9 cellular contexts compared by ENCODE assay signal in genomic region chr1:243505986-243506689, GRCh38.
DNase-seq lines count a peak whose midpoint lies in the region; ATAC-seq and TF ChIP-seq lines count a peak whose summit lies in the region.
"Had no signal": no experiment of that assay in that cellular context is flagged by ENCODE, and none has a peak within 500 bp of the region (broad histone marks: within the 10 kb centered on the region; RNA-seq: fewer than 3 reads in every experiment).

No MANE protein-coding gene starts in this region.

- H3K9me3 Mint-ChIP-seq in activated naive CD8-positive, alpha-beta T cell treated with anti-CD3 and anti-CD28 coated beads, Interleukin-2, amount 50 U/mL, for 24 hours, result no peaks in the 10 kb centered on the region
- H3K9me3 Mint-ChIP-seq in activated naive CD8-positive, alpha-beta T cell treated with anti-CD3 and anti-CD28 coated beads for 36 hours, result no peaks in the 10 kb centered on the region
- H3K9me3 Mint-ChIP-seq in endodermal cell, result no peaks in the 10 kb centered on the region

- no TSS peak for BruUV-seq in OCI-LY7 (replicated peaks; lab: Mats Ljungman, UMichigan)

- intact Hi-C loops in testis (cut with DNase I; ENCODE audit: low total_unique reads) (no loop called here), lower leg skin (cut with DNase I; ENCODE audit: low total_unique reads) (no loop called here), OCI-LY7 (cut with micrococcal nuclease; ENCODE audit: unreplicated experiment) (no loop called here), ascending aorta (cut with DNase I) (no loop called here)

- peak overlapping the region; percentile 52 for H3K27ac ChIP-seq in endodermal cell (ENCODE audit: low read depth, low read length)
- H3K27ac ChIP-seq in testis, result no peak overlapping the region
- H3K27ac ChIP-seq in OCI-LY7 (ENCODE audit: low read depth, low read length, poor library complexity, severe bottlenecking), result no peak overlapping the region
- no peak overlapping the region for H3K27ac ChIP-seq in ascending aorta

- peaks cover 35% of the 10 kb centered on the region for H3K4me1 Mint-ChIP-seq in activated naive CD8-positive, alpha-beta T cell treated with anti-CD3 and anti-CD28 coated beads, Interleukin-2, amount 50 U/mL, for 24 hours
- peaks cover 22% of the 10 kb centered on the region for H3K4me1 Mint-ChIP-seq in activated naive CD8-positive, alpha-beta T cell treated with anti-CD3 and anti-CD28 coated beads for 36 hours
- H3K4me1 Mint-ChIP-seq in endodermal cell, result peaks cover 23% of the 10 kb centered on the region

- H3K9me3 ChIP-seq in endodermal cell (ENCODE audit: control insufficient read depth, low read length) (no peaks in the 10 kb centered on the region), testis (no peaks in the 10 kb centered on the region), OCI-LY7 (ENCODE audit: low read length) (no peaks in the 10 kb centered on the region), ascending aorta (no peaks in the 10 kb centered on the region)
- H3K9me3 ChIP-seq: left lung had no signal

- no peak for DNase-seq in activated naive CD8-positive, alpha-beta T cell treated with anti-CD3 and anti-CD28 coated beads, Interleukin-2, amount 50 U/mL, for 24 hours
- no peak for DNase-seq in activated naive CD8-positive, alpha-beta T cell treated with anti-CD3 and anti-CD28 coated beads for 36 hours
- DNase-seq in endodermal cell, result peak; percentile 40
- DNase-seq in testis, result peak; percentile 61
- DNase-seq in lower leg skin (ENCODE audit: low spot score in 2 of 2), result no peak
- DNase-seq in OCI-LY7 (ENCODE audit: low spot score), result no peak
- no peak for DNase-seq in ascending aorta (ENCODE audit: low spot score in 2 of 2)
- DNase-seq: left lung had no signal

- CTCF ChIA-PET in OCI-LY7 (lab: Charles Lee; ENCODE audit: unreplicated experiment), result no interaction called here

- no peaks in the 10 kb centered on the region for H3K36me3 ChIP-seq in endodermal cell (ENCODE audit: control insufficient read depth, insufficient read depth, low read length)
- H3K36me3 ChIP-seq in testis (ENCODE audit: low read depth, missing control alignments), result no peaks in the 10 kb centered on the region
- no peaks in the 10 kb centered on the region for H3K36me3 ChIP-seq in OCI-LY7 (ENCODE audit: insufficient read depth, low read length)
- peaks cover 17 to 51% of the 10 kb centered on the region in 2 donors for H3K36me3 ChIP-seq in ascending aorta
- H3K36me3 ChIP-seq: left lung had no signal

- no peak overlapping the region for H3K4me2 ChIP-seq in OCI-LY7 (ENCODE audit: low read length)

- H3K27me3 ChIP-seq in endodermal cell (ENCODE audit: control insufficient read depth, insufficient read depth, low read length, poor library complexity, severe bottlenecking) (no peaks in the 10 kb centered on the region), testis (no peaks in the 10 kb centered on the region), ascending aorta (no peaks in the 10 kb centered on the region)
- H3K27me3 ChIP-seq: left lung had no signal

- H3K4me1 ChIP-seq in endodermal cell (ENCODE audit: control insufficient read depth, insufficient read depth, low read length) (no peaks in the 10 kb centered on the region), testis (no peaks in the 10 kb centered on the region), OCI-LY7 (ENCODE audit: insufficient read depth, low read length, poor library complexity, severe bottlenecking) (no peaks in the 10 kb centered on the region), ascending aorta (no peaks in the 10 kb centered on the region)
- H3K4me1 ChIP-seq: left lung had no signal

- TF ChIP-seq CTCF in endodermal cell (conservative IDR thresholded peaks at IDR 0.05) (no peak), testis (IDR thresholded peaks at IDR 0.05) (no peak), lower leg skin (IDR thresholded peaks at IDR 0.05) (no peak), OCI-LY7 (conservative IDR thresholded peaks at IDR 0.05; ENCODE audit: low read length) (no peak), ascending aorta (IDR thresholded peaks at IDR 0.05) (no peak)

- H3K36me3 Mint-ChIP-seq in activated naive CD8-positive, alpha-beta T cell treated with anti-CD3 and anti-CD28 coated beads, Interleukin-2, amount 50 U/mL, for 24 hours (ENCODE audit: low read depth), result peaks cover 27% of the 10 kb centered on the region
- peaks cover 9% of the 10 kb centered on the region for H3K36me3 Mint-ChIP-seq in activated naive CD8-positive, alpha-beta T cell treated with anti-CD3 and anti-CD28 coated beads for 36 hours
- H3K36me3 Mint-ChIP-seq in endodermal cell (ENCODE audit: low read depth), result peaks cover 12% of the 10 kb centered on the region

- H3K27ac Mint-ChIP-seq in activated naive CD8-positive, alpha-beta T cell treated with anti-CD3 and anti-CD28 coated beads, Interleukin-2, amount 50 U/mL, for 24 hours, result peak overlapping the region; percentile 36
- H3K27ac Mint-ChIP-seq in activated naive CD8-positive, alpha-beta T cell treated with anti-CD3 and anti-CD28 coated beads for 36 hours, result no peak overlapping the region
- no peak overlapping the region for H3K27ac Mint-ChIP-seq in endodermal cell

- TF ChIP-seq POLR2A in testis (IDR thresholded peaks at IDR 0.05) (no peak), lower leg skin (IDR thresholded peaks at IDR 0.05) (no peak)

- no peak overlapping the region for H3K9ac ChIP-seq in endodermal cell (ENCODE audit: extremely low read depth, low read length, poor library complexity, severe bottlenecking)

- H3K9me2 ChIP-seq in OCI-LY7 (ENCODE audit: insufficient read depth, low read length), result no peaks in the 10 kb centered on the region

- no peak for ATAC-seq in activated naive CD8-positive, alpha-beta T cell treated with anti-CD3 and anti-CD28 coated beads, Interleukin-2, amount 50 U/mL, for 24 hours
- ATAC-seq in HG03108 (IDR thresholded peaks at IDR 0.05; ENCODE audit: unreplicated experiment), result peak; percentile 57
- ATAC-seq: left lung had no signal

- H3K4me3 Mint-ChIP-seq in activated naive CD8-positive, alpha-beta T cell treated with anti-CD3 and anti-CD28 coated beads, Interleukin-2, amount 50 U/mL, for 24 hours, result no peak overlapping the region
- no peak overlapping the region for H3K4me3 Mint-ChIP-seq in activated naive CD8-positive, alpha-beta T cell treated with anti-CD3 and anti-CD28 coated beads for 36 hours
- no peak overlapping the region for H3K4me3 Mint-ChIP-seq in endodermal cell

- POLR2A ChIA-PET in OCI-LY7 (lab: Charles Lee), result interaction anchor here (0.7 kb wide), 1 partner anchor 11 kb away, joined by 3 read pairs; no protein-coding TSS in a partner anchor

- H4K20me1 ChIP-seq in OCI-LY7 (ENCODE audit: insufficient read depth, low read length), result no peaks in the 10 kb centered on the region

- no peak overlapping the region for H2AFZ ChIP-seq in OCI-LY7 (ENCODE audit: low read length)

- H3K79me2 ChIP-seq in OCI-LY7 (ENCODE audit: insufficient read depth, low read depth, low read length), result no peaks in the 10 kb centered on the region

- 85 to 90% methylated on average over 8 to 10 of the region's 10 CpGs for WGBS in endodermal cell (ENCODE audit: insufficient coverage in 1 of 2, insufficient read length in 1 of 2), 2 experiments
- 79 to 83% methylated on average over 10 of the region's 10 CpGs for WGBS in testis, 2 donors
- WGBS in lower leg skin, 2 donors, result 83 to 89% methylated on average over 10 of the region's 10 CpGs

- H3K27me3 Mint-ChIP-seq in activated naive CD8-positive, alpha-beta T cell treated with anti-CD3 and anti-CD28 coated beads, Interleukin-2, amount 50 U/mL, for 24 hours, result no peaks in the 10 kb centered on the region
- no peaks in the 10 kb centered on the region for H3K27me3 Mint-ChIP-seq in activated naive CD8-positive, alpha-beta T cell treated with anti-CD3 and anti-CD28 coated beads for 36 hours
- no peaks in the 10 kb centered on the region for H3K27me3 Mint-ChIP-seq in endodermal cell (ENCODE audit: insufficient read depth)

- no peak overlapping the region for H3K4me3 ChIP-seq in endodermal cell (ENCODE audit: low read length)
- no peak overlapping the region for H3K4me3 ChIP-seq in testis
- no peak overlapping the region for H3K4me3 ChIP-seq in lower leg skin (ENCODE audit: low read depth, poor library complexity, severe bottlenecking)
- H3K4me3 ChIP-seq in OCI-LY7 (ENCODE audit: low read depth, low read length, poor library complexity, severe bottlenecking), result no peak overlapping the region
- H3K4me3 ChIP-seq in ascending aorta, result no peak overlapping the region
- H3K4me3 ChIP-seq: left lung had no signal

Comparison
In these comparisons a context has a peak if more than half of its experiments do, and no peak if none do; other contexts are left out.
1. DNase-seq: peak in endodermal cell (single experiment) and testis (single experiment); none in activated naive CD8-positive, alpha-beta T cell treated with anti-CD3 and anti-CD28 coated beads, Interleukin-2, amount 50 U/mL, for 24 hours (single experiment), activated naive CD8-positive, alpha-beta T cell treated with anti-CD3 and anti-CD28 coated beads for 36 hours (single experiment), lower leg skin (0 of 2), OCI-LY7 (single experiment) and ascending aorta (0 of 2).